1 cellular context compared by ENCODE assay signal in genomic region chr12:27988594-27989233, GRCh38.
TF ChIP-seq lines count a peak whose summit lies in the region.

No MANE protein-coding gene starts in this region.

TF ChIP-seq in K562, 482 proteins besides CTCF, POLR2A, EP300 and RAD21 (continued from another document):
- no peak for TF ChIP-seq ZNF592 (IDR thresholded peaks at IDR 0.05)
- TF ChIP-seq CBX8 (IDR thresholded peaks at IDR 0.05; ENCODE audit: borderline replicate concordance, extremely low read depth, low read depth, low read length, poor library complexity, severe bottlenecking), result no peak
- TF ChIP-seq TAF15 (IDR thresholded peaks at IDR 0.05; ENCODE audit: low read depth, low read length), result no peak
- TF ChIP-seq NR2C2 (CRISPR knock-in tag; IDR thresholded peaks at IDR 0.05), result no peak
- no peak for TF ChIP-seq NR2C2 (tag; IDR thresholded peaks at IDR 0.05)
